In genomic region chr10:104349623-104350142, GRCh38 we compare ENCODE assay signal across 9 cellular contexts. TPM values are rescaled to one million over a fixed set of nuclear protein-coding genes. Genes with fewer than 3 reads are reported as not detected.
A peak's percentile ranks its signal among the peaks of the same experiment; 100 is the strongest.
DNase-seq lines count a peak whose midpoint lies in the region; ATAC-seq and TF ChIP-seq lines count a peak whose summit lies in the region.
"Had no signal": no experiment of that assay in that cellular context is flagged by ENCODE, and none has a peak within 500 bp of the region (broad histone marks: within the 10 kb centered on the region; RNA-seq: fewer than 3 reads in every experiment).

No MANE protein-coding gene starts in this region.

- BruUV-seq in Calu3 (replicated peaks; lab: Mats Ljungman, UMichigan): no TSS peak

- H3K4me3 ChIP-seq in HUES6 (ENCODE audit: low read depth, low read length) (peak overlapping the region; percentile 2; the same call in 1 of the 2 replicates), colonic mucosa (no peak overlapping the region)
- H3K4me3 ChIP-seq: cardiac muscle cell had no signal

- H3K4me1 Mint-ChIP-seq in Calu3 (ENCODE audit: low read depth, unreplicated experiment): peaks cover 7% of the 10 kb centered on the region

- TF ChIP-seq CTCF in Calu3 (IDR thresholded peaks at IDR 0.05; ENCODE audit: unreplicated experiment) (no peak), omental fat pad (IDR thresholded peaks at IDR 0.05) (no peak), colonic mucosa (IDR thresholded peaks at IDR 0.05) (no peak)

- H3K9me3 Mint-ChIP-seq in Calu3 (ENCODE audit: low read depth, unreplicated experiment): no peaks in the 10 kb centered on the region

- H3K36me3 Mint-ChIP-seq in Calu3 (ENCODE audit: insufficient read depth, unreplicated experiment): no peaks in the 10 kb centered on the region

- no peak overlapping the region for H3K4me3 Mint-ChIP-seq in Calu3 (ENCODE audit: low read depth, unreplicated experiment)

- H3K27ac Mint-ChIP-seq in Calu3 (ENCODE audit: unreplicated experiment): no peak overlapping the region

- H3K4me1 ChIP-seq in HUES6 (ENCODE audit: control insufficient read depth, insufficient read depth, low read length) (peaks cover 14% of the 10 kb centered on the region), colonic mucosa (no peaks in the 10 kb centered on the region)

- no peaks in the 10 kb centered on the region for H3K27me3 Mint-ChIP-seq in Calu3 (ENCODE audit: unreplicated experiment)

- H3K27me3 ChIP-seq in HUES6 (ENCODE audit: control insufficient read depth, insufficient read depth, low read length): peaks cover 16% of the 10 kb centered on the region
- no peaks in the 10 kb centered on the region for H3K27me3 ChIP-seq in colonic mucosa
- H3K27me3 ChIP-seq: cardiac muscle cell had no signal

- H3K27ac ChIP-seq in HUES6 (ENCODE audit: low read depth, low read length) (peak overlapping the region; percentile 2; the same call in 1 of the 2 replicates), caudate nucleus (ENCODE audit: low read depth, low read length) (peak overlapping the region; percentile 4), colonic mucosa (no peak overlapping the region)
- H3K27ac ChIP-seq: cardiac muscle cell had no signal

- no peaks in the 10 kb centered on the region for H3K36me3 ChIP-seq in HUES6 (ENCODE audit: control insufficient read depth, insufficient read depth, low read length)
- no peaks in the 10 kb centered on the region for H3K36me3 ChIP-seq in colonic mucosa
- H3K36me3 ChIP-seq: cardiac muscle cell had no signal

- ATAC-seq in GM21619 (IDR thresholded peaks at IDR 0.05; ENCODE audit: unreplicated experiment) (peak; percentile 40), omental fat pad (ENCODE audit: low FRiP score) (peak; percentile 75)

- intact Hi-C loops in Calu3 (cut with micrococcal nuclease; ENCODE audit: unreplicated experiment) (loop anchor here (1.0 kb wide), 2 partner anchors 44 to 58 kb away; no protein-coding TSS in a partner anchor), colonic mucosa (cut with DNase I) (loop anchor here (2.0 to 5.0 kb wide), 2 partner anchors 45 to 57 kb away; no protein-coding TSS in a partner anchor)

- DNase-seq in Calu3 (peak; percentile 13), caudate nucleus (lab: John Stamatoyannopoulos, UW) (no peak), omental fat pad (ENCODE audit: low spot score) (no peak), D341Med (ENCODE audit: low spot score) (no peak), A172 (ENCODE audit: low spot score) (no peak), colonic mucosa (no peak)

- CTCF ChIA-PET in Calu3 (lab: Charles Lee): interaction anchor here (0.6 to 1.3 kb wide), 3 partner anchors 43 to 229 kb away, joined by 3 to 7 read pairs (median 3); no protein-coding TSS in a partner anchor

- H3K9ac ChIP-seq in HUES6 (ENCODE audit: low read length) (peak overlapping the region; percentile 63), colonic mucosa (ENCODE audit: low read depth in 2 of 2, low read length in 2 of 2) (no peak overlapping the region)

- H3K9me3 ChIP-seq in HUES6 (ENCODE audit: control insufficient read depth, insufficient read depth, low read depth, low read length): no peaks in the 10 kb centered on the region
- no peaks in the 10 kb centered on the region for H3K9me3 ChIP-seq in colonic mucosa

RNA-seq across cellular contexts. Expression of gene CFAP58, which starts 4.0 kb away (rescaled TPM):
- total RNA-seq in Calu3 (2022) (not detected in 2 replicates), omental fat pad (under 1 TPM; 0.19 to 0.95 (median 0.33) TPM), colonic mucosa (under 1 TPM in 1 of 2 donors, not detected in 1; 0.11 TPM)
- 0.74 and 0.83 TPM in 2 replicates for total RNA-seq in A172 (2014; rRNA removed; shearing (Covaris generic))

RNA-seq across cellular contexts. Expression of gene ITPRIP, which starts 11.4 kb away (rescaled TPM):
- total RNA-seq in Calu3 (2022): 1.5 and 1.7 TPM in 2 replicates
- total RNA-seq in omental fat pad: 10 to 100 TPM; 23.4 to 66.2 (median 49.9) TPM
- total RNA-seq in A172 (2014; rRNA removed; shearing (Covaris generic)): 4.8 and 6.2 TPM in 2 replicates
- total RNA-seq in colonic mucosa: 1 to 10 TPM; 5.9 to 9.6 TPM
